ENCODE assay signal across 18 cellular contexts in the genomic region with DNA sequence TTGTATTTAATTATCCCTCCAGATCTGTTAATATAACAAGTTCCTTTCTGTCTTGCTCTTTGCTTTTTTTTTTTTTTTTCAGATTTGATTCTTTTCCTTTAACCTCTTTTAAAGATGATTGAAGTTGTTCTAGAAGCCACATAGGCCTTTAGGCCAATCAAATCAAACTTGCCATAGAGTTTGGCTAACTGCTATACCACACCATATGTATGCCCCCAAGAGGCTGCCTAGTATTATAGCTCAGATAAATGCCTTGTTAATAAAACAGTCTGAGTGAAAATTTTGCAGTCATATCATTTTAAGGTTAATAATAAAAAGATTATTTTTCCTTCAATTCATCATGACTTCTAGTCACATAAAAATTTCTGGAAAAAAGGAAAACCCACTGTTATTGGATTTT.
DNase-seq lines count a peak whose midpoint lies in the region; ATAC-seq, FAIRE-seq and TF ChIP-seq lines count a peak whose summit lies in the region.
"Had no signal": no experiment of that assay in that cellular context is flagged by ENCODE, and none has a peak within 500 bp of the region (broad histone marks: within the 10 kb centered on the region; RNA-seq: fewer than 3 reads in every experiment).

No MANE protein-coding gene starts in this region.

- intact Hi-C loops in lower lobe of right lung (cut with DNase I): no loop called here

- no peaks in the 10 kb centered on the region for H3K4me1 ChIP-seq in lower lobe of right lung
- H3K4me1 ChIP-seq: neural progenitor cell, right atrium auricular region had no signal

- no peaks in the 10 kb centered on the region for H3K36me3 ChIP-seq in lower lobe of right lung
- H3K36me3 ChIP-seq: neural progenitor cell, right atrium auricular region, WERI-Rb-1 had no signal

- H3K4me3 ChIP-seq in choroid plexus epithelial cell (ENCODE audit: low read depth, low read length): no peak overlapping the region
- no peak overlapping the region for H3K4me3 ChIP-seq in lower lobe of right lung
- H3K4me3 ChIP-seq: K562, neural progenitor cell, right atrium auricular region had no signal

- no peaks in the 10 kb centered on the region for H3K9me3 ChIP-seq in lower lobe of right lung
- H3K9me3 ChIP-seq: right atrium auricular region had no signal

- no peak overlapping the region for H3K27ac ChIP-seq in lower lobe of right lung
- H3K27ac ChIP-seq: HL-60, neural progenitor cell, right atrium auricular region, WERI-Rb-1 had no signal

- no peak for TF ChIP-seq POLR2A in GM12891 (IDR thresholded peaks at IDR 0.05; ENCODE audit: low read depth, low read length)

- TF ChIP-seq CTCF in choroid plexus epithelial cell (conservative IDR thresholded peaks at IDR 0.05; ENCODE audit: low read depth, low read length) (peak; percentile 56), lower lobe of right lung (IDR thresholded peaks at IDR 0.05) (no peak)

- H3K27me3 ChIP-seq in lower lobe of right lung (ENCODE audit: low read depth): no peaks in the 10 kb centered on the region
- H3K27me3 ChIP-seq: neural progenitor cell, right atrium auricular region had no signal

- DNase-seq in D341Med (ENCODE audit: low spot score) (peak; percentile 30), NCI-H460 (ENCODE audit: extremely low read depth, low read depth) (peak; percentile 25), choroid plexus epithelial cell (ENCODE audit: low read depth) (peak; percentile 80), kidney tubule cell (ENCODE audit: low spot score) (peak; percentile 20), GM12891 (ENCODE audit: insufficient read length, low spot score) (no peak), NAMALWA (ENCODE audit: low spot score) (no peak), lower lobe of right lung (no peak)
- DNase-seq: activated CD8-positive, alpha-beta T cell treated with anti-CD3 and anti-CD28 coated beads for 36 hours; midbrain; NCI-H1105 treated with DMSO at 0.1 percent for 48 hours; NCI-H774; stimulated activated CD4-positive, alpha-beta T cell treated with anti-CD3 and anti-CD28 coated beads, Interleukin-1b, Interleukin-23, amount 100 ng/mL, for 48 hours; WERI-Rb-1 had no signal

- FAIRE-seq in GM12891 (lab: Jason Lieb, UNC): no peak
- FAIRE-seq: K562 had no signal

- ATAC-seq in HG03457 (IDR thresholded peaks at IDR 0.05; ENCODE audit: unreplicated experiment) (no peak), lower lobe of right lung (no peak)
- ATAC-seq: activated CD8-positive, alpha-beta T cell treated with anti-CD3 and anti-CD28 coated beads for 36 hours; K562 had no signal

TF ChIP-seq in GM12891, 5 proteins besides CTCF, POLR2A, EP300 and RAD21:
- TF ChIP-seq POLR2AphosphoS5 (IDR thresholded peaks at IDR 0.05; ENCODE audit: low read depth, low read length): no peak

Comparison
In these comparisons a context has a peak if more than half of its experiments do, and no peak if none do; other contexts are left out.
1. DNase-seq: peak in D341Med (single experiment), NCI-H460 (single experiment), choroid plexus epithelial cell (single experiment) and kidney tubule cell (single experiment); none in GM12891 (single experiment), NAMALWA (single experiment) and lower lobe of right lung (single experiment).